Comparison of ENCODE assay signal across 8 cellular contexts in genomic region chr22:49970528-49971231, GRCh38. TPM values are rescaled to one million over a fixed set of nuclear protein-coding genes. Genes with fewer than 3 reads are reported as not detected.
DNase-seq lines count a peak whose midpoint lies in the region; TF ChIP-seq lines count a peak whose summit lies in the region.

No MANE protein-coding gene starts in this region.

- H3K27ac ChIP-seq in vagina = peak overlapping the region; percentile 89

- H3K27me3 ChIP-seq in HAP-1 (ENCODE audit: low read depth) (no peaks in the 10 kb centered on the region), vagina (no peaks in the 10 kb centered on the region)

- H3K36me3 ChIP-seq in HAP-1 (replicated peaks) (no peaks in the 10 kb centered on the region; the same call in 1 of the 2 replicates), vagina (no peaks in the 10 kb centered on the region)

- intact Hi-C loops in vagina (cut with DNase I) = loop anchor here (5.0 kb wide), 1 partner anchor 33 kb away; no protein-coding TSS in a partner anchor

- in situ Hi-C loops in HAP-1 (cut with MboI; ENCODE audit: low sequenced_read_pairs) = no loop called here
- in situ Hi-C loops in astrocyte of the cerebellum (cut with HindIII; ENCODE audit: low sequenced_read_pairs) = no loop called here

- peak in 1 of 2 donors; percentile 86 for TF ChIP-seq POLR2A in vagina (IDR thresholded peaks at IDR 0.05)

- H3K9me3 ChIP-seq in HAP-1 = no peaks in the 10 kb centered on the region
- H3K9me3 ChIP-seq in vagina = no peaks in the 10 kb centered on the region

- H3K4me3 ChIP-seq in HAP-1 (peak overlapping the region; percentile 32), astrocyte of the cerebellum (ENCODE audit: low read depth, low read length) (peak overlapping the region; percentile 38), vagina (peak overlapping the region; percentile 51 to 68)

- no peak for TF ChIP-seq CTCF in astrocyte of the cerebellum (IDR thresholded peaks at IDR 0.05; ENCODE audit: low read depth, low read length, missing control alignments)
- TF ChIP-seq CTCF in vagina (IDR thresholded peaks at IDR 0.05) = no peak

- peaks cover 21% of the 10 kb centered on the region for H3K4me1 ChIP-seq in HAP-1
- peaks cover 59% of the 10 kb centered on the region for H3K4me1 ChIP-seq in vagina

- DNase-seq in GM04504 (ENCODE audit: low read depth) (peak; percentile 91), HAP-1 (ENCODE audit: low spot score in 2 of 2) (peak; percentile 93 to 95), MV-4-11 (lab: John Stamatoyannopoulos, UW) (peak; percentile 97), T-helper 9 cell (peak; percentile 95), astrocyte of the cerebellum (ENCODE audit: low read depth) (no peak), hippocampal formation (lab: John Stamatoyannopoulos, UW) (peak; percentile 77 to 80), renal cortical epithelial cell (ENCODE audit: low read depth) (peak; percentile 91), vagina (ENCODE audit: extremely low spot score in 2 of 2) (peak in 1 of 2 donors; percentile 98)

RNA-seq across cellular contexts. Expression of gene PIM3, which starts 10.1 kb away (rescaled TPM):
- total RNA-seq in renal cortical epithelial cell = 26.3 and 40.3 TPM in 2 replicates
- 97.2 TPM for total RNA-seq in vagina

RNA-seq across cellular contexts. Expression of gene IL17REL, which starts 41.9 kb away (rescaled TPM):
- total RNA-seq in renal cortical epithelial cell (not detected in 2 replicates), vagina (not detected)

RNA-seq across cellular contexts. Expression of gene CRELD2, which starts 52.2 kb away (rescaled TPM):
- 28.3 and 32.5 TPM in 2 replicates for total RNA-seq in renal cortical epithelial cell
- total RNA-seq in vagina = 34.4 TPM

RNA-seq across cellular contexts. Expression of gene ALG12, which starts 52.4 kb away (rescaled TPM):
- 15.5 and 33.2 TPM in 2 replicates for total RNA-seq in renal cortical epithelial cell
- total RNA-seq in vagina = 21.4 TPM
